ENCODE assay signal across 20 cellular contexts in genomic region chr11:101987370-101987769, GRCh38. TPM values are rescaled to one million over a fixed set of nuclear protein-coding genes. Genes with fewer than 3 reads are reported as not detected.
"Had no signal": no experiment of that assay in that cellular context is flagged by ENCODE, and none has a peak within 500 bp of the region (broad histone marks: within the 10 kb centered on the region; RNA-seq: fewer than 3 reads in every experiment).

No MANE protein-coding gene starts in this region.

- H3K27me3 ChIP-seq: spleen, upper lobe of right lung had no signal

- H3K9me3 ChIP-seq: left ventricle myocardium inferior, prostate gland, spleen, thoracic aorta, upper lobe of right lung had no signal

- H3K36me3 ChIP-seq: prostate gland, upper lobe of right lung had no signal

- H3K4me3 Mint-ChIP-seq: activated CD4-positive, alpha-beta memory T cell treated with anti-CD3 and anti-CD28 coated beads for 36 hours; activated naive CD8-positive, alpha-beta T cell treated with anti-CD3 and anti-CD28 coated beads for 36 hours; dendritic cell treated with granulocyte-macrophage colony-stimulating factor and Interleukin-4, amounts not matched to agents 40 ng/mL and 50 ng/mL, for 4 days; natural killer cell had no signal

- DNase-seq: activated CD4-positive, alpha-beta memory T cell treated with anti-CD3 and anti-CD28 coated beads for 36 hours; activated CD4-positive, alpha-beta T cell treated with anti-CD3 and anti-CD28 coated beads for 48 hours; activated naive CD4-positive, alpha-beta T cell treated with Interleukin-2 at 50 U/mL for 16 hours; activated naive CD8-positive, alpha-beta T cell treated with anti-CD3 and anti-CD28 coated beads for 36 hours; activated T-cell treated with anti-CD3 and anti-CD28 coated beads, Interleukin-2, amount 50 U/mL, for 48 hours; effector CD4-positive, alpha-beta T cell; glutamatergic neuron; hypothalamus; left ventricle myocardium inferior; midbrain; natural killer cell; spleen; stimulated activated CD4-positive, alpha-beta T cell treated with anti-CD3 and anti-CD28 coated beads, Interleukin-4, amount 100 ng/mL, for 24 hours; stimulated activated naive CD4-positive, alpha-beta T cell treated with Interleukin-2 at 50 U/mL for 16 hours; upper lobe of right lung had no signal

- H3K4me1 Mint-ChIP-seq: activated naive CD8-positive, alpha-beta T cell treated with anti-CD3 and anti-CD28 coated beads for 36 hours; natural killer cell had no signal

- H3K27me3 Mint-ChIP-seq: activated CD4-positive, alpha-beta memory T cell treated with anti-CD3 and anti-CD28 coated beads for 36 hours; activated naive CD8-positive, alpha-beta T cell treated with anti-CD3 and anti-CD28 coated beads for 36 hours; dendritic cell treated with granulocyte-macrophage colony-stimulating factor and Interleukin-4, amounts not matched to agents 40 ng/mL and 50 ng/mL, for 4 days had no signal

- H3K36me3 Mint-ChIP-seq: activated CD4-positive, alpha-beta memory T cell treated with anti-CD3 and anti-CD28 coated beads for 36 hours had no signal

- H3K4me1 ChIP-seq: left ventricle myocardium inferior, prostate gland, spleen, upper lobe of right lung had no signal

- H3K9me3 Mint-ChIP-seq: activated CD4-positive, alpha-beta memory T cell treated with anti-CD3 and anti-CD28 coated beads for 36 hours; activated naive CD8-positive, alpha-beta T cell treated with anti-CD3 and anti-CD28 coated beads for 36 hours; dendritic cell treated with granulocyte-macrophage colony-stimulating factor and Interleukin-4, amounts not matched to agents 40 ng/mL and 50 ng/mL, for 4 days; natural killer cell had no signal

- H3K27ac Mint-ChIP-seq: activated CD4-positive, alpha-beta memory T cell treated with anti-CD3 and anti-CD28 coated beads for 36 hours; activated naive CD8-positive, alpha-beta T cell treated with anti-CD3 and anti-CD28 coated beads for 36 hours; dendritic cell treated with granulocyte-macrophage colony-stimulating factor and Interleukin-4, amounts not matched to agents 40 ng/mL and 50 ng/mL, for 4 days; natural killer cell had no signal

- H3K4me3 ChIP-seq: left ventricle myocardium inferior, prostate gland, spleen, thoracic aorta, upper lobe of right lung had no signal

- H3K27ac ChIP-seq: left ventricle myocardium inferior, prostate gland, spleen, thoracic aorta, upper lobe of right lung had no signal

- ATAC-seq: natural killer cell, upper lobe of right lung had no signal

RNA-seq across cellular contexts. Expression of gene CFAP300, which starts 59.9 kb away (rescaled TPM):
- total RNA-seq: activated CD4-positive, alpha-beta memory T cell treated with anti-CD3 and anti-CD28 coated beads for 36 hours; activated naive CD8-positive, alpha-beta T cell treated with anti-CD3 and anti-CD28 coated beads for 36 hours; lung microvascular endothelial cell; natural killer cell; spleen; T-helper 2 cell treated with Interferon-gamma antibody and Interleukin-4, amounts not matched to agents 100 ng/mL and 5 ng/mL, for 36 hours had no signal
